In genomic region chr2:149860276-149860921, GRCh38 we compare ENCODE assay signal across 14 cellular contexts.
DNase-seq lines count a peak whose midpoint lies in the region; FAIRE-seq and TF ChIP-seq lines count a peak whose summit lies in the region.
"Had no signal": no experiment of that assay in that cellular context is flagged by ENCODE, and none has a peak within 500 bp of the region (broad histone marks: within the 10 kb centered on the region; RNA-seq: fewer than 3 reads in every experiment).

No MANE protein-coding gene starts in this region.

- H3K27ac ChIP-seq in duodenal mucosa (ENCODE audit: low read depth, low read length), result peak overlapping the region; percentile 1

- POLR2A ChIA-PET in AG04449 (lab: Yijun Ruan, JAX), result no interaction called here

- no peak overlapping the region for H3K9ac ChIP-seq in duodenal mucosa (ENCODE audit: low read depth in 1 of 2, low read length in 2 of 2)

- H3K4me3 ChIP-seq in AG04449 (ENCODE audit: low read depth, low read length) (no peak overlapping the region), duodenal mucosa (ENCODE audit: low read depth in 1 of 2, low read length in 2 of 2) (no peak overlapping the region)
- H3K4me3 ChIP-seq: HAP-1, skin epidermis had no signal

- peaks cover 5% of the 10 kb centered on the region for H3K9me3 Mint-ChIP-seq in activated naive CD4-positive, alpha-beta T cell treated with anti-CD3 and anti-CD28 coated beads for 36 hours

- no peak for TF ChIP-seq CTCF in AG04449 (IDR thresholded peaks at IDR 0.05; ENCODE audit: insufficient read depth, low read length, missing control alignments)

- no peaks in the 10 kb centered on the region for H3K4me1 Mint-ChIP-seq in activated naive CD4-positive, alpha-beta T cell treated with anti-CD3 and anti-CD28 coated beads for 36 hours (ENCODE audit: low read depth)

- intact Hi-C loops in activated naive CD4-positive, alpha-beta T cell treated with anti-CD3 and anti-CD28 coated beads for 36 hours (cut with micrococcal nuclease), result no loop called here

- H3K27me3 Mint-ChIP-seq in activated naive CD4-positive, alpha-beta T cell treated with anti-CD3 and anti-CD28 coated beads for 36 hours (ENCODE audit: low read depth), result no peaks in the 10 kb centered on the region
- H3K27me3 Mint-ChIP-seq: CD4-positive, alpha-beta T cell had no signal

- H3K27ac Mint-ChIP-seq in activated naive CD4-positive, alpha-beta T cell treated with anti-CD3 and anti-CD28 coated beads for 36 hours, result no peak overlapping the region
- H3K27ac Mint-ChIP-seq: CD4-positive, alpha-beta T cell had no signal

- no peak for FAIRE-seq in GM12891 (lab: Jason Lieb, UNC)
- FAIRE-seq: islet of Langerhans had no signal

- H3K4me3 Mint-ChIP-seq in activated naive CD4-positive, alpha-beta T cell treated with anti-CD3 and anti-CD28 coated beads for 36 hours, result no peak overlapping the region
- H3K4me3 Mint-ChIP-seq: CD4-positive, alpha-beta T cell had no signal

- no peak for TF ChIP-seq POLR2A in GM12891 (IDR thresholded peaks at IDR 0.05; ENCODE audit: low read depth, low read length)

- H3K9me3 ChIP-seq in duodenal mucosa (ENCODE audit: control insufficient read depth in 1 of 2, low read length in 2 of 2), result no peaks in the 10 kb centered on the region
- H3K9me3 ChIP-seq: HAP-1 had no signal

- no peaks in the 10 kb centered on the region for H3K36me3 Mint-ChIP-seq in activated naive CD4-positive, alpha-beta T cell treated with anti-CD3 and anti-CD28 coated beads for 36 hours (ENCODE audit: low read depth)

- DNase-seq in AG04449 (ENCODE audit: low read depth, low spot score) (peak; percentile 63), HT1080 (ENCODE audit: low read depth) (peak; percentile 64), midbrain (lab: John Stamatoyannopoulos, UW) (peak; percentile 23), NCI-H526 treated with DMSO at 0.1 percent for 48 hours (lab: John Stamatoyannopoulos, UW) (no peak), GM12891 (ENCODE audit: insufficient read length, low spot score) (no peak), NCI-H187 (lab: John Stamatoyannopoulos, UW) (no peak)
- DNase-seq in activated naive CD4-positive, alpha-beta T cell treated with anti-CD3 and anti-CD28 coated beads for 36 hours, result no peak
- DNase-seq: CD4-positive, alpha-beta T cell; stimulated activated naive CD4-positive, alpha-beta T cell treated with Interleukin-2 at 50 U/mL for 16 hours; T-helper 9 cell had no signal

- no peaks in the 10 kb centered on the region for H3K4me1 ChIP-seq in duodenal mucosa (ENCODE audit: control insufficient read depth in 1 of 2, insufficient read depth in 2 of 2, low read length in 2 of 2)
- H3K4me1 ChIP-seq: HAP-1 had no signal

- H3K36me3 ChIP-seq in duodenal mucosa (ENCODE audit: control insufficient read depth in 1 of 2, insufficient read depth in 2 of 2, low read length in 2 of 2), result no peaks in the 10 kb centered on the region
- H3K36me3 ChIP-seq: HAP-1 had no signal

- CTCF ChIA-PET in AG04449 (lab: Yijun Ruan, JAX), result no interaction called here
- CTCF ChIA-PET in activated naive CD4-positive, alpha-beta T cell treated with anti-CD3 and anti-CD28 coated beads for 36 hours (lab: Charles Lee), result no interaction called here

- no peaks in the 10 kb centered on the region for H3K27me3 ChIP-seq in duodenal mucosa (ENCODE audit: control insufficient read depth in 1 of 2, insufficient read depth in 2 of 2, low read length in 2 of 2)

TF ChIP-seq in GM12891, 5 proteins besides CTCF, POLR2A, EP300 and RAD21:
- TF ChIP-seq POU2F2 (IDR thresholded peaks at IDR 0.05; ENCODE audit: low read depth, low read length) (no peak), SPI1 (IDR thresholded peaks at IDR 0.05; ENCODE audit: low read depth, low read length) (no peak), PAX5 (IDR thresholded peaks at IDR 0.05; ENCODE audit: insufficient read depth, low read length, severe bottlenecking) (no peak), TAF1 (IDR thresholded peaks at IDR 0.05; ENCODE audit: low read depth, low read length) (no peak), POLR2AphosphoS5 (IDR thresholded peaks at IDR 0.05; ENCODE audit: low read depth, low read length) (no peak)
TF ChIP-seq in GM12891: peak in this region for 0.

Comparison
In these comparisons a context has a peak if more than half of its experiments do, and no peak if none do; other contexts are left out.
1. DNase-seq: peak in AG04449 (single experiment), HT1080 (single experiment) and midbrain (single experiment); none in activated naive CD4-positive, alpha-beta T cell treated with anti-CD3 and anti-CD28 coated beads for 36 hours (single experiment), NCI-H526 treated with DMSO at 0.1 percent for 48 hours (single experiment), GM12891 (single experiment) and NCI-H187 (0 of 2).